2 cellular contexts compared by ENCODE assay signal in genomic region chr6:169112483-169113320, GRCh38.
A peak's percentile ranks its signal among the peaks of the same experiment; 100 is the strongest.
TF ChIP-seq lines count a peak whose summit lies in the region.

No MANE protein-coding gene starts in this region.

TF ChIP-seq in GM23338, 12 proteins besides CTCF, POLR2A, EP300 and RAD21 (continued from another document):
- no peak for TF ChIP-seq NANOG (IDR thresholded peaks at IDR 0.05; ENCODE audit: borderline replicate concordance)
- TF ChIP-seq ZNF462 (CRISPR knock-in tag; IDR thresholded peaks at IDR 0.05): no peak
- no peak for TF ChIP-seq ZNF331 (CRISPR knock-in tag; IDR thresholded peaks at IDR 0.05; ENCODE audit: low read depth)
- TF ChIP-seq POLR2AphosphoS5 (IDR thresholded peaks at IDR 0.05; ENCODE audit: low read depth): no peak
- TF ChIP-seq, protein P1, sequence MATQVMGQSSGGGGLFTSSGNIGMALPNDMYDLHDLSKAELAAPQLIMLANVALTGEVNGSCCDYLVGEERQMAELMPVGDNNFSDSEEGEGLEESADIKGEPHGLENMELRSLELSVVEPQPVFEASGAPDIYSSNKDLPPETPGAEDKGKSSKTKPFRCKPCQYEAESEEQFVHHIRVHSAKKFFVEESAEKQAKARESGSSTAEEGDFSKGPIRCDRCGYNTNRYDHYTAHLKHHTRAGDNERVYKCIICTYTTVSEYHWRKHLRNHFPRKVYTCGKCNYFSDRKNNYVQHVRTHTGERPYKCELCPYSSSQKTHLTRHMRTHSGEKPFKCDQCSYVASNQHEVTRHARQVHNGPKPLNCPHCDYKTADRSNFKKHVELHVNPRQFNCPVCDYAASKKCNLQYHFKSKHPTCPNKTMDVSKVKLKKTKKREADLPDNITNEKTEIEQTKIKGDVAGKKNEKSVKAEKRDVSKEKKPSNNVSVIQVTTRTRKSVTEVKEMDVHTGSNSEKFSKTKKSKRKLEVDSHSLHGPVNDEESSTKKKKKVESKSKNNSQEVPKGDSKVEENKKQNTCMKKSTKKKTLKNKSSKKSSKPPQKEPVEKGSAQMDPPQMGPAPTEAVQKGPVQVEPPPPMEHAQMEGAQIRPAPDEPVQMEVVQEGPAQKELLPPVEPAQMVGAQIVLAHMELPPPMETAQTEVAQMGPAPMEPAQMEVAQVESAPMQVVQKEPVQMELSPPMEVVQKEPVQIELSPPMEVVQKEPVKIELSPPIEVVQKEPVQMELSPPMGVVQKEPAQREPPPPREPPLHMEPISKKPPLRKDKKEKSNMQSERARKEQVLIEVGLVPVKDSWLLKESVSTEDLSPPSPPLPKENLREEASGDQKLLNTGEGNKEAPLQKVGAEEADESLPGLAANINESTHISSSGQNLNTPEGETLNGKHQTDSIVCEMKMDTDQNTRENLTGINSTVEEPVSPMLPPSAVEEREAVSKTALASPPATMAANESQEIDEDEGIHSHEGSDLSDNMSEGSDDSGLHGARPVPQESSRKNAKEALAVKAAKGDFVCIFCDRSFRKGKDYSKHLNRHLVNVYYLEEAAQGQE (IDR thresholded peaks at IDR 0.05; ENCODE audit: unreplicated experiment): no peak
- no peak for TF ChIP-seq STAT1 (IDR thresholded peaks at IDR 0.05; ENCODE audit: unreplicated experiment)
TF ChIP-seq in GM23338: peak in this region for 0.

TF ChIP-seq in H1, 55 proteins besides CTCF, POLR2A, EP300 and RAD21 (continued from another document):
- TF ChIP-seq, protein P2, sequence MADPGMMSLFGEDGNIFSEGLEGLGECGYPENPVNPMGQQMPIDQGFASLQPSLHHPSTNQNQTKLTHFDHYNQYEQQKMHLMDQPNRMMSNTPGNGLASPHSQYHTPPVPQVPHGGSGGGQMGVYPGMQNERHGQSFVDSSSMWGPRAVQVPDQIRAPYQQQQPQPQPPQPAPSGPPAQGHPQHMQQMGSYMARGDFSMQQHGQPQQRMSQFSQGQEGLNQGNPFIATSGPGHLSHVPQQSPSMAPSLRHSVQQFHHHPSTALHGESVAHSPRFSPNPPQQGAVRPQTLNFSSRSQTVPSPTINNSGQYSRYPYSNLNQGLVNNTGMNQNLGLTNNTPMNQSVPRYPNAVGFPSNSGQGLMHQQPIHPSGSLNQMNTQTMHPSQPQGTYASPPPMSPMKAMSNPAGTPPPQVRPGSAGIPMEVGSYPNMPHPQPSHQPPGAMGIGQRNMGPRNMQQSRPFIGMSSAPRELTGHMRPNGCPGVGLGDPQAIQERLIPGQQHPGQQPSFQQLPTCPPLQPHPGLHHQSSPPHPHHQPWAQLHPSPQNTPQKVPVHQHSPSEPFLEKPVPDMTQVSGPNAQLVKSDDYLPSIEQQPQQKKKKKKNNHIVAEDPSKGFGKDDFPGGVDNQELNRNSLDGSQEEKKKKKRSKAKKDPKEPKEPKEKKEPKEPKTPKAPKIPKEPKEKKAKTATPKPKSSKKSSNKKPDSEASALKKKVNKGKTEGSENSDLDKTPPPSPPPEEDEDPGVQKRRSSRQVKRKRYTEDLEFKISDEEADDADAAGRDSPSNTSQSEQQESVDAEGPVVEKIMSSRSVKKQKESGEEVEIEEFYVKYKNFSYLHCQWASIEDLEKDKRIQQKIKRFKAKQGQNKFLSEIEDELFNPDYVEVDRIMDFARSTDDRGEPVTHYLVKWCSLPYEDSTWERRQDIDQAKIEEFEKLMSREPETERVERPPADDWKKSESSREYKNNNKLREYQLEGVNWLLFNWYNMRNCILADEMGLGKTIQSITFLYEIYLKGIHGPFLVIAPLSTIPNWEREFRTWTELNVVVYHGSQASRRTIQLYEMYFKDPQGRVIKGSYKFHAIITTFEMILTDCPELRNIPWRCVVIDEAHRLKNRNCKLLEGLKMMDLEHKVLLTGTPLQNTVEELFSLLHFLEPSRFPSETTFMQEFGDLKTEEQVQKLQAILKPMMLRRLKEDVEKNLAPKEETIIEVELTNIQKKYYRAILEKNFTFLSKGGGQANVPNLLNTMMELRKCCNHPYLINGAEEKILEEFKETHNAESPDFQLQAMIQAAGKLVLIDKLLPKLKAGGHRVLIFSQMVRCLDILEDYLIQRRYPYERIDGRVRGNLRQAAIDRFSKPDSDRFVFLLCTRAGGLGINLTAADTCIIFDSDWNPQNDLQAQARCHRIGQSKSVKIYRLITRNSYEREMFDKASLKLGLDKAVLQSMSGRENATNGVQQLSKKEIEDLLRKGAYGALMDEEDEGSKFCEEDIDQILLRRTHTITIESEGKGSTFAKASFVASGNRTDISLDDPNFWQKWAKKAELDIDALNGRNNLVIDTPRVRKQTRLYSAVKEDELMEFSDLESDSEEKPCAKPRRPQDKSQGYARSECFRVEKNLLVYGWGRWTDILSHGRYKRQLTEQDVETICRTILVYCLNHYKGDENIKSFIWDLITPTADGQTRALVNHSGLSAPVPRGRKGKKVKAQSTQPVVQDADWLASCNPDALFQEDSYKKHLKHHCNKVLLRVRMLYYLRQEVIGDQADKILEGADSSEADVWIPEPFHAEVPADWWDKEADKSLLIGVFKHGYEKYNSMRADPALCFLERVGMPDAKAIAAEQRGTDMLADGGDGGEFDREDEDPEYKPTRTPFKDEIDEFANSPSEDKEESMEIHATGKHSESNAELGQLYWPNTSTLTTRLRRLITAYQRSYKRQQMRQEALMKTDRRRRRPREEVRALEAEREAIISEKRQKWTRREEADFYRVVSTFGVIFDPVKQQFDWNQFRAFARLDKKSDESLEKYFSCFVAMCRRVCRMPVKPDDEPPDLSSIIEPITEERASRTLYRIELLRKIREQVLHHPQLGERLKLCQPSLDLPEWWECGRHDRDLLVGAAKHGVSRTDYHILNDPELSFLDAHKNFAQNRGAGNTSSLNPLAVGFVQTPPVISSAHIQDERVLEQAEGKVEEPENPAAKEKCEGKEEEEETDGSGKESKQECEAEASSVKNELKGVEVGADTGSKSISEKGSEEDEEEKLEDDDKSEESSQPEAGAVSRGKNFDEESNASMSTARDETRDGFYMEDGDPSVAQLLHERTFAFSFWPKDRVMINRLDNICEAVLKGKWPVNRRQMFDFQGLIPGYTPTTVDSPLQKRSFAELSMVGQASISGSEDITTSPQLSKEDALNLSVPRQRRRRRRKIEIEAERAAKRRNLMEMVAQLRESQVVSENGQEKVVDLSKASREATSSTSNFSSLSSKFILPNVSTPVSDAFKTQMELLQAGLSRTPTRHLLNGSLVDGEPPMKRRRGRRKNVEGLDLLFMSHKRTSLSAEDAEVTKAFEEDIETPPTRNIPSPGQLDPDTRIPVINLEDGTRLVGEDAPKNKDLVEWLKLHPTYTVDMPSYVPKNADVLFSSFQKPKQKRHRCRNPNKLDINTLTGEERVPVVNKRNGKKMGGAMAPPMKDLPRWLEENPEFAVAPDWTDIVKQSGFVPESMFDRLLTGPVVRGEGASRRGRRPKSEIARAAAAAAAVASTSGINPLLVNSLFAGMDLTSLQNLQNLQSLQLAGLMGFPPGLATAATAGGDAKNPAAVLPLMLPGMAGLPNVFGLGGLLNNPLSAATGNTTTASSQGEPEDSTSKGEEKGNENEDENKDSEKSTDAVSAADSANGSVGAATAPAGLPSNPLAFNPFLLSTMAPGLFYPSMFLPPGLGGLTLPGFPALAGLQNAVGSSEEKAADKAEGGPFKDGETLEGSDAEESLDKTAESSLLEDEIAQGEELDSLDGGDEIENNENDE (IDR thresholded peaks at IDR 0.05; ENCODE audit: insufficient replicate concordance, low read length): no peak
- TF ChIP-seq SP1 (IDR thresholded peaks at IDR 0.05; ENCODE audit: low read depth, low read length) (peak; percentile 75), SIRT6 (IDR thresholded peaks at IDR 0.05; ENCODE audit: low read length) (no peak), TAF7 (optimal IDR thresholded peaks at IDR 0.05; ENCODE audit: borderline replicate concordance, low read depth, low read length) (no peak), CHD1 (IDR thresholded peaks at IDR 0.05; ENCODE audit: low read depth, low read length) (no peak), SP4 (IDR thresholded peaks at IDR 0.05; ENCODE audit: low read length) (no peak), SUZ12 (IDR thresholded peaks at IDR 0.05; ENCODE audit: low read length) (no peak), TEAD4 (IDR thresholded peaks at IDR 0.05; ENCODE audit: low read depth, low read length) (no peak), POLR2AphosphoS5 (IDR thresholded peaks at IDR 0.05; ENCODE audit: low read depth, low read length) (no peak), ZNF274 (IDR thresholded peaks at IDR 0.05; ENCODE audit: borderline replicate concordance, extremely low read depth, low read length) (no peak), EGR1 (IDR thresholded peaks at IDR 0.05; ENCODE audit: borderline replicate concordance, low read depth, low read length) (no peak), SP2 (IDR thresholded peaks at IDR 0.05; ENCODE audit: low read length) (no peak), PHF8 (conservative IDR thresholded peaks at IDR 0.05; ENCODE audit: low read depth, low read length) (no peak), RXRA (IDR thresholded peaks at IDR 0.05; ENCODE audit: insufficient read depth, low read depth, low read length) (no peak), GTF2F1 (IDR thresholded peaks at IDR 0.05; ENCODE audit: borderline replicate concordance, low read depth, low read length) (no peak), HDAC2 (IDR thresholded peaks at IDR 0.05; ENCODE audit: borderline replicate concordance in 1 of 2, low read depth in 2 of 2, low read length in 2 of 2) (no peak), TAF1 (IDR thresholded peaks at IDR 0.05; ENCODE audit: low read depth, low read length) (no peak), POU5F1 (IDR thresholded peaks at IDR 0.05; ENCODE audit: low read depth, low read length) (no peak), SIX5 (IDR thresholded peaks at IDR 0.05; ENCODE audit: low read depth, low read length) (no peak), KDM1A (IDR thresholded peaks at IDR 0.05; ENCODE audit: borderline replicate concordance, low read length) (no peak), YY1 (IDR thresholded peaks at IDR 0.05; ENCODE audit: low read depth, low read length) (no peak), HDAC6 (IDR thresholded peaks at IDR 0.05; ENCODE audit: low read depth, low read length) (no peak), SRF (IDR thresholded peaks at IDR 0.05; ENCODE audit: low read depth, low read length) (no peak), CBX8 (IDR thresholded peaks at IDR 0.05; ENCODE audit: borderline replicate concordance, low read depth, low read length) (no peak), CEBPB (IDR thresholded peaks at IDR 0.05; ENCODE audit: low read depth, low read length) (no peak), JUN (IDR thresholded peaks at IDR 0.05; ENCODE audit: low read depth, low read length) (no peak), RBBP5 (IDR thresholded peaks at IDR 0.05; ENCODE audit: borderline replicate concordance, low read depth, low read length) (no peak), TBP (IDR thresholded peaks at IDR 0.05; ENCODE audit: low read depth, low read length) (no peak), RFX5 (IDR thresholded peaks at IDR 0.05; ENCODE audit: borderline replicate concordance, low read depth, low read length) (no peak), ASH2L (IDR thresholded peaks at IDR 0.05; ENCODE audit: low read length) (peak; percentile 58), KDM4A (IDR thresholded peaks at IDR 0.05; ENCODE audit: low read depth, low read length, severe bottlenecking) (no peak), ATF2 (IDR thresholded peaks at IDR 0.05; ENCODE audit: low read length) (no peak), TCF12 (IDR thresholded peaks at IDR 0.05; ENCODE audit: low read depth, low read length) (no peak), KDM5A (IDR thresholded peaks at IDR 0.05; ENCODE audit: low read length) (no peak), MAFK (IDR thresholded peaks at IDR 0.05; ENCODE audit: low read depth, low read length) (no peak), NANOG (IDR thresholded peaks at IDR 0.05; ENCODE audit: insufficient read depth, low read depth, low read length, poor library complexity, severe bottlenecking) (peak; percentile 63)
- TF ChIP-seq, protein P3, sequence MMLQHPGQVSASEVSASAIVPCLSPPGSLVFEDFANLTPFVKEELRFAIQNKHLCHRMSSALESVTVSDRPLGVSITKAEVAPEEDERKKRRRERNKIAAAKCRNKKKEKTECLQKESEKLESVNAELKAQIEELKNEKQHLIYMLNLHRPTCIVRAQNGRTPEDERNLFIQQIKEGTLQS (IDR thresholded peaks at IDR 0.05; ENCODE audit: insufficient read depth, low read depth, low read length): no peak
- TF ChIP-seq, protein P4, sequence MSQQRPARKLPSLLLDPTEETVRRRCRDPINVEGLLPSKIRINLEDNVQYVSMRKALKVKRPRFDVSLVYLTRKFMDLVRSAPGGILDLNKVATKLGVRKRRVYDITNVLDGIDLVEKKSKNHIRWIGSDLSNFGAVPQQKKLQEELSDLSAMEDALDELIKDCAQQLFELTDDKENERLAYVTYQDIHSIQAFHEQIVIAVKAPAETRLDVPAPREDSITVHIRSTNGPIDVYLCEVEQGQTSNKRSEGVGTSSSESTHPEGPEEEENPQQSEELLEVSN (IDR thresholded peaks at IDR 0.05): peak; percentile 69; the same call in 1 of the 2 replicates
